ENCODE assay signal across 12 cellular contexts in genomic region chr6:41469156-41469950, GRCh38.
A peak's percentile ranks its signal among the peaks of the same experiment; 100 is the strongest.
DNase-seq lines count a peak whose midpoint lies in the region; ATAC-seq and TF ChIP-seq lines count a peak whose summit lies in the region.
"Had no signal": no experiment of that assay in that cellular context is flagged by ENCODE, and none has a peak within 500 bp of the region (broad histone marks: within the 10 kb centered on the region; RNA-seq: fewer than 3 reads in every experiment).

No MANE protein-coding gene starts in this region.

- H3K27ac Mint-ChIP-seq in glutamatergic neuron (ENCODE audit: unreplicated experiment) = no peak overlapping the region

- TF ChIP-seq POLR2A in GM18505 (IDR thresholded peaks at IDR 0.05; ENCODE audit: borderline replicate concordance, extremely low read depth, insufficient read depth, insufficient read length) = no peak

- no peak for TF ChIP-seq CTCF in glutamatergic neuron (IDR thresholded peaks at IDR 0.05; ENCODE audit: partially characterized antibody, unreplicated experiment)
- no peak for TF ChIP-seq CTCF in osteoblast (IDR thresholded peaks at IDR 0.05; ENCODE audit: extremely low read depth, low read depth, low read length)

- peaks cover 27% of the 10 kb centered on the region for H3K27me3 Mint-ChIP-seq in glutamatergic neuron (ENCODE audit: unreplicated experiment)

- H3K4me3 Mint-ChIP-seq in glutamatergic neuron (ENCODE audit: unreplicated experiment) = peak overlapping the region; percentile 79

- H3K9me3 Mint-ChIP-seq in glutamatergic neuron (ENCODE audit: unreplicated experiment) = peaks cover 2% of the 10 kb centered on the region

- H2AFZ ChIP-seq in osteoblast (ENCODE audit: low read length) = peak overlapping the region; percentile 41

- ATAC-seq in GM18505 (IDR thresholded peaks at IDR 0.05; ENCODE audit: unreplicated experiment) = no peak
- ATAC-seq: HepG2 had no signal

- H3K4me1 ChIP-seq in osteoblast (ENCODE audit: insufficient read depth, low read length) = peaks cover 7% of the 10 kb centered on the region
- H3K4me1 ChIP-seq: pancreas had no signal

- peak overlapping the region; percentile 16 for H3K4me3 ChIP-seq in osteoblast (ENCODE audit: insufficient read depth, low read length)

- no peaks in the 10 kb centered on the region for H3K9me3 ChIP-seq in osteoblast (ENCODE audit: low read depth, low read length)
- H3K9me3 ChIP-seq: pancreas had no signal

- no peaks in the 10 kb centered on the region for H3K36me3 Mint-ChIP-seq in glutamatergic neuron (ENCODE audit: unreplicated experiment)

- H3K27ac ChIP-seq in osteoblast (ENCODE audit: low read depth, low read length) (no peak overlapping the region), substantia nigra (ENCODE audit: low read depth, low read length, poor library complexity, severe bottlenecking) (no peak overlapping the region)
- H3K27ac ChIP-seq: 22Rv1, pancreas had no signal

- H3K36me3 ChIP-seq in osteoblast (ENCODE audit: insufficient read depth, low read length) = no peaks in the 10 kb centered on the region
- H3K36me3 ChIP-seq: pancreas had no signal

- no peaks in the 10 kb centered on the region for H4K20me1 ChIP-seq in osteoblast (ENCODE audit: insufficient read depth, low read length)

- H3K4me1 Mint-ChIP-seq in glutamatergic neuron (ENCODE audit: low read depth, unreplicated experiment) = peaks cover 25% of the 10 kb centered on the region

- no peaks in the 10 kb centered on the region for H3K27me3 ChIP-seq in osteoblast (ENCODE audit: insufficient read depth, low read length)
- H3K27me3 ChIP-seq: pancreas had no signal

- H3K79me2 ChIP-seq in osteoblast (ENCODE audit: insufficient read depth, low read length) = no peaks in the 10 kb centered on the region

- H3K4me2 ChIP-seq in osteoblast (ENCODE audit: insufficient read depth, low read length) = peak overlapping the region; percentile 62

- peak; percentile 64 for DNase-seq in DMS53 (lab: John Stamatoyannopoulos, UW)
- no peak for DNase-seq in DMS53 treated with DMSO at 0.1 percent for 48 hours (lab: John Stamatoyannopoulos, UW; ENCODE audit: unreplicated experiment)
- peak; percentile 84 for DNase-seq in NCI-H69 (lab: John Stamatoyannopoulos, UW)
- DNase-seq in glutamatergic neuron = no peak
- DNase-seq in osteoblast (ENCODE audit: insufficient read length, low spot score, missing footprints) = no peak
- DNase-seq in substantia nigra (lab: John Stamatoyannopoulos, UW) = no peak
- DNase-seq in COLO668 (lab: John Stamatoyannopoulos, UW; ENCODE audit: unreplicated experiment) = no peak
- DNase-seq: NCI-H2107, pancreas had no signal

Comparison
In these comparisons a context has a peak if more than half of its experiments do, and no peak if none do; other contexts are left out.
1. DNase-seq: peak in DMS53 (single experiment) and NCI-H69 (single experiment); none in DMS53 treated with DMSO at 0.1 percent for 48 hours (single experiment), glutamatergic neuron (single experiment), osteoblast (single experiment), substantia nigra (0 of 49) and COLO668 (single experiment).